ENCODE assay signal across 10 cellular contexts in genomic region chr17:13600475-13601316, GRCh38. TPM values are rescaled to one million over a fixed set of nuclear protein-coding genes. Genes with fewer than 3 reads are reported as not detected.
DNase-seq lines count a peak whose midpoint lies in the region; ATAC-seq, FAIRE-seq and TF ChIP-seq lines count a peak whose summit lies in the region.
"Had no signal": no experiment of that assay in that cellular context is flagged by ENCODE, and none has a peak within 500 bp of the region (broad histone marks: within the 10 kb centered on the region; RNA-seq: fewer than 3 reads in every experiment).

No MANE protein-coding gene starts in this region.

- H3K9me3 ChIP-seq in BLaER1 (no peaks in the 10 kb centered on the region), RWPE2 (ENCODE audit: severe bottlenecking) (no peaks in the 10 kb centered on the region), gastroesophageal sphincter (no peaks in the 10 kb centered on the region), osteoblast (ENCODE audit: low read depth, low read length) (no peaks in the 10 kb centered on the region)

- H3K4me1 ChIP-seq in BLaER1 (peaks cover 26% of the 10 kb centered on the region), RWPE2 (ENCODE audit: insufficient read depth, poor library complexity, severe bottlenecking) (peaks cover 10% of the 10 kb centered on the region), gastroesophageal sphincter (peaks cover 0 to 31% (median 8%) of the 10 kb centered on the region in 3 donors), osteoblast (ENCODE audit: insufficient read depth, low read length) (peaks cover 34% of the 10 kb centered on the region)

- H3K36me3 ChIP-seq in BLaER1 (no peaks in the 10 kb centered on the region), RWPE2 (ENCODE audit: low read depth) (peaks cover 9% of the 10 kb centered on the region; the same call in 1 of the 2 replicates), gastroesophageal sphincter (no peaks in the 10 kb centered on the region), osteoblast (ENCODE audit: insufficient read depth, low read length) (no peaks in the 10 kb centered on the region)

- no peak for TF ChIP-seq EP300 in gastroesophageal sphincter (IDR thresholded peaks at IDR 0.05)

- no peak for FAIRE-seq in GM19239 (lab: Jason Lieb, UNC)

- peaks cover 27% of the 10 kb centered on the region for H3K27me3 ChIP-seq in BLaER1
- no peaks in the 10 kb centered on the region for H3K27me3 ChIP-seq in RWPE2 (ENCODE audit: insufficient read depth, poor library complexity, severe bottlenecking)
- H3K27me3 ChIP-seq in gastroesophageal sphincter: peaks cover 78% of the 10 kb centered on the region
- H3K27me3 ChIP-seq in osteoblast (ENCODE audit: insufficient read depth, low read length): no peaks in the 10 kb centered on the region

- ATAC-seq in RWPE2 (ENCODE audit: low read depth): peak; percentile 2; the same call in 2 of the 3 replicates
- no peak for ATAC-seq in gastroesophageal sphincter
- ATAC-seq in HG03039 (IDR thresholded peaks at IDR 0.05; ENCODE audit: unreplicated experiment): no peak
- ATAC-seq in HG02973 (IDR thresholded peaks at IDR 0.05; ENCODE audit: unreplicated experiment): no peak
- ATAC-seq in GM18868 (IDR thresholded peaks at IDR 0.05; ENCODE audit: unreplicated experiment): no peak

- H3K79me2 ChIP-seq in osteoblast (ENCODE audit: insufficient read depth, low read length): peaks cover 58% of the 10 kb centered on the region

- H3K4me3 ChIP-seq in BLaER1: peak overlapping the region; percentile 71
- peak overlapping the region; percentile 71 for H3K4me3 ChIP-seq in RWPE2 (ENCODE audit: severe bottlenecking)
- peak overlapping the region; percentile 29 to 62 for H3K4me3 ChIP-seq in gastroesophageal sphincter
- H3K4me3 ChIP-seq in osteoblast (ENCODE audit: insufficient read depth, low read length): peak overlapping the region; percentile 91

- no peak for TF ChIP-seq POLR2A in gastroesophageal sphincter (IDR thresholded peaks at IDR 0.05)

- H3K9ac ChIP-seq in BLaER1: peak overlapping the region; percentile 49

- TF ChIP-seq CTCF in RWPE2 (IDR thresholded peaks at IDR 0.05; ENCODE audit: poor library complexity, severe bottlenecking) (no peak), gastroesophageal sphincter (IDR thresholded peaks at IDR 0.05) (no peak), osteoblast (IDR thresholded peaks at IDR 0.05; ENCODE audit: extremely low read depth, low read depth, low read length) (no peak)

- H3K4me2 ChIP-seq in BLaER1 (peak overlapping the region; percentile 93), osteoblast (ENCODE audit: insufficient read depth, low read length) (peak overlapping the region; percentile 86)

- no CpG with 5 or more reads among the region's 100 CpGs for WGBS in gastroesophageal sphincter (ENCODE audit: low coverage in 1 of 2), 2 donors

- H4K20me1 ChIP-seq in BLaER1: peaks cover 11% of the 10 kb centered on the region
- H4K20me1 ChIP-seq in osteoblast (ENCODE audit: insufficient read depth, low read length): no peaks in the 10 kb centered on the region

- H2AFZ ChIP-seq in osteoblast (ENCODE audit: low read length): peak overlapping the region; percentile 88

- DNase-seq in RWPE2 (ENCODE audit: low spot score): no peak
- peak; percentile 77 for DNase-seq in osteoblast (ENCODE audit: insufficient read length, low spot score, missing footprints)
- no peak for DNase-seq in GM19239 (ENCODE audit: insufficient read length, low spot score)
- DNase-seq: NCI-H446 treated with DMSO at 0.1 percent for 48 hours had no signal

- H3K27ac ChIP-seq in BLaER1 (no peak overlapping the region), RWPE2 (ENCODE audit: poor library complexity, severe bottlenecking) (peak overlapping the region; percentile 39), gastroesophageal sphincter (peak overlapping the region in 3 of 4 donors; percentile 60 to 83 (median 78)), osteoblast (ENCODE audit: low read depth, low read length) (peak overlapping the region; percentile 85)

RNA-seq across cellular contexts. Expression of gene HS3ST3A1, which starts 1.0 kb away (rescaled TPM):
- total RNA-seq in gastroesophageal sphincter (10 to 100 TPM in 2 of 4 donors, 1 to 10 TPM in 2; 5.9 to 10.9 (median 8.9) TPM), osteoblast (7.1 and 8.3 TPM in 2 replicates)
- total RNA-seq: G401 had no signal
